In the genomic region with DNA sequence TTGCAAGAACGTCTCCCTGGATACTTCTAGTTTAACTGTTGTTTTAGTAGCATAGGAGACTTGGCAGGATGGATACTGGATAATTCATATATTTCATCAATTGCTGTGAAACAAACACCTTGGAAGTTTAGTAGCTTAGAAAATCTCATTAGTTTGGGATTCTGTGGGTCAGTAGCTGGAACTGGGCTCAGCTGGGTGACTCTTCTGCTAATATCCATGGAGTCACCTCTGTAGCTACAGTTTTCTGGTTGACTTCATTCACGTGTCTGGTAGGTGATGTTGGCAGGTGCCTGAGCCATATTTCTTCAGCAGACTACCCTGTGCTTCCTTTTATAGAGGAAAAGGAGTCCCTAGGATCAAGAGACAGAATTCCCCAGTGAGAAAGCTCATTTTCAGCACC, we compare ENCODE assay signal across 3 cellular contexts.
TF ChIP-seq lines count a peak whose summit lies in the region.

No MANE protein-coding gene starts in this region.

TF ChIP-seq in HepG2, 621 proteins besides CTCF, POLR2A, EP300 and RAD21:
- peak; percentile 68; the same call in 1 of the 2 replicates for TF ChIP-seq ZNF331 (CRISPR knock-in tag; IDR thresholded peaks at IDR 0.05)
- no peak for TF ChIP-seq MED1 (CRISPR knock-in tag; IDR thresholded peaks at IDR 0.05)
TF ChIP-seq in HepG2: peak in this region for 1.

TF ChIP-seq in GM23338, 12 proteins besides CTCF, POLR2A, EP300 and RAD21:
- peak; percentile 88 for TF ChIP-seq ZNF331 (CRISPR knock-in tag; IDR thresholded peaks at IDR 0.05; ENCODE audit: low read depth)
- TF ChIP-seq ZNF114 (CRISPR knock-in tag; IDR thresholded peaks at IDR 0.05) = no peak

TF ChIP-seq in HEK293, 187 proteins besides CTCF, POLR2A, EP300 and RAD21:
- TF ChIP-seq, protein P1, sequence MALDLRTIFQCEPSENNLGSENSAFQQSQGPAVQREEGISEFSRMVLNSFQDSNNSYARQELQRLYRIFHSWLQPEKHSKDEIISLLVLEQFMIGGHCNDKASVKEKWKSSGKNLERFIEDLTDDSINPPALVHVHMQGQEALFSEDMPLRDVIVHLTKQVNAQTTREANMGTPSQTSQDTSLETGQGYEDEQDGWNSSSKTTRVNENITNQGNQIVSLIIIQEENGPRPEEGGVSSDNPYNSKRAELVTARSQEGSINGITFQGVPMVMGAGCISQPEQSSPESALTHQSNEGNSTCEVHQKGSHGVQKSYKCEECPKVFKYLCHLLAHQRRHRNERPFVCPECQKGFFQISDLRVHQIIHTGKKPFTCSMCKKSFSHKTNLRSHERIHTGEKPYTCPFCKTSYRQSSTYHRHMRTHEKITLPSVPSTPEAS (tag by site-specific recombination; IDR thresholded peaks at IDR 0.05) = no peak
- no peak for TF ChIP-seq REPIN1 (tag by site-specific recombination; IDR thresholded peaks at IDR 0.05; ENCODE audit: low read depth)
- peak; percentile 41 for TF ChIP-seq SETDB1 (IDR thresholded peaks at IDR 0.05; ENCODE audit: insufficient read length, low read length)
- TF ChIP-seq ZNF157 (tag by site-specific recombination; IDR thresholded peaks at IDR 0.05) = no peak
- TF ChIP-seq, protein P2, sequence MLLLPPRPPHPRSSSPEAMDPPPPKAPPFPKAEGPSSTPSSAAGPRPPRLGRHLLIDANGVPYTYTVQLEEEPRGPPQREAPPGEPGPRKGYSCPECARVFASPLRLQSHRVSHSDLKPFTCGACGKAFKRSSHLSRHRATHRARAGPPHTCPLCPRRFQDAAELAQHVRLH (tag by site-specific recombination; IDR thresholded peaks at IDR 0.05) = no peak
- no peak for TF ChIP-seq GLI4 (tag by site-specific recombination; IDR thresholded peaks at IDR 0.05)
